In genomic region chr11:120778692-120779490, GRCh38 we compare ENCODE assay signal across 21 cellular contexts.
A peak's percentile ranks its signal among the peaks of the same experiment; 100 is the strongest.
DNase-seq lines count a peak whose midpoint lies in the region; ATAC-seq, FAIRE-seq and TF ChIP-seq lines count a peak whose summit lies in the region.
"Had no signal": no experiment of that assay in that cellular context is flagged by ENCODE, and none has a peak within 500 bp of the region (broad histone marks: within the 10 kb centered on the region; RNA-seq: fewer than 3 reads in every experiment).

No MANE protein-coding gene starts in this region.

- in situ Hi-C loops in GM12878 (cut with MboI) = no loop called here

- H3K79me2 ChIP-seq in GM12878 (ENCODE audit: control insufficient read depth, insufficient read depth, low read length) (no peaks in the 10 kb centered on the region), mesendoderm (ENCODE audit: control insufficient read depth, insufficient read depth, low read length) (no peaks in the 10 kb centered on the region)

- no peaks in the 10 kb centered on the region for H4K20me1 ChIP-seq in GM12878 (ENCODE audit: control insufficient read depth, insufficient read depth)

- peaks cover 2% of the 10 kb centered on the region for H3K27me3 Mint-ChIP-seq in activated T-helper 2 cell treated with anti-CD3 and anti-CD28 coated beads, Interferon-gamma antibody, Interleukin-2, Interleukin-4, amounts not matched to agents 10 μg/mL and 5 μg/mL and 100 μg/mL, durations not matched to agents 14 hours and 24 hours and 36 hours (ENCODE audit: low read depth)

- no peaks in the 10 kb centered on the region for H3K36me3 Mint-ChIP-seq in activated T-helper 2 cell treated with anti-CD3 and anti-CD28 coated beads, Interferon-gamma antibody, Interleukin-2, Interleukin-4, amounts not matched to agents 10 μg/mL and 5 μg/mL and 100 μg/mL, durations not matched to agents 14 hours and 24 hours and 36 hours (ENCODE audit: low read depth)
- H3K36me3 Mint-ChIP-seq: CD4-positive, CD25-positive, alpha-beta regulatory T cell had no signal

- H3K4me3 ChIP-seq in H7 (ENCODE audit: insufficient read depth, low read depth, low read length) = no peak overlapping the region
- no peak overlapping the region for H3K4me3 ChIP-seq in GM12878
- no peak overlapping the region for H3K4me3 ChIP-seq in mesendoderm (ENCODE audit: low read length)
- no peak overlapping the region for H3K4me3 ChIP-seq in body of pancreas
- H3K4me3 ChIP-seq: PC-9, SJSA1 had no signal

- no peaks in the 10 kb centered on the region for H3K79me1 ChIP-seq in mesendoderm (ENCODE audit: low read length)

- intact Hi-C loops in GM12878 (cut with micrococcal nuclease; ENCODE audit: unreplicated experiment) (no loop called here), body of pancreas (cut with DNase I) (no loop called here)
- intact Hi-C loops in activated T-helper 2 cell treated with anti-CD3 and anti-CD28 coated beads, Interferon-gamma antibody, Interleukin-2, Interleukin-4, amounts not matched to agents 10 μg/mL and 5 μg/mL and 100 μg/mL, durations not matched to agents 14 hours and 24 hours and 36 hours (cut with micrococcal nuclease) = no loop called here

- H3K9me3 Mint-ChIP-seq in activated T-helper 2 cell treated with anti-CD3 and anti-CD28 coated beads, Interferon-gamma antibody, Interleukin-2, Interleukin-4, amounts not matched to agents 10 μg/mL and 5 μg/mL and 100 μg/mL, durations not matched to agents 14 hours and 24 hours and 36 hours = no peaks in the 10 kb centered on the region

- no peak overlapping the region for H3K4ac ChIP-seq in mesendoderm (ENCODE audit: low read depth, low read length)

- H4K5ac ChIP-seq in mesendoderm (ENCODE audit: low read length) = no peak overlapping the region

- BruUV-seq in GM12878 (replicated peaks; lab: Mats Ljungman, UMichigan) = no TSS peak

- 63% methylated on average over 10 of the region's 10 CpGs for WGBS in GM12878 (ENCODE audit: insufficient coverage, insufficient replicate concordance, low lambda C conversion rate, missing lambda C conversion rate)
- WGBS in mesendoderm (ENCODE audit: extremely low coverage, insufficient coverage, low lambda C conversion rate) = no CpG with 5 or more reads among the region's 10 CpGs
- 64 to 71% methylated on average over 9 to 10 of the region's 10 CpGs for WGBS in body of pancreas, 2 donors

- H3K9me3 ChIP-seq in GM12878 (replicated peaks; ENCODE audit: control insufficient read depth, insufficient read depth, low read length) (peaks cover 16% of the 10 kb centered on the region; the same call in 2 of the 3 replicates), body of pancreas (no peaks in the 10 kb centered on the region)
- H3K9me3 ChIP-seq: SJSA1 had no signal

- ATAC-seq in GM12878 = peak; percentile 23; the same call in 1 of the 3 replicates
- no peak for ATAC-seq in body of pancreas

- FAIRE-seq in GM12878 (lab: Jason Lieb, UNC) = no peak

- H3K27ac Mint-ChIP-seq in activated T-helper 2 cell treated with anti-CD3 and anti-CD28 coated beads, Interferon-gamma antibody, Interleukin-2, Interleukin-4, amounts not matched to agents 10 μg/mL and 5 μg/mL and 100 μg/mL, durations not matched to agents 14 hours and 24 hours and 36 hours = no peak overlapping the region
- H3K27ac Mint-ChIP-seq: B cell; CD4-positive, CD25-positive, alpha-beta regulatory T cell had no signal

- H2AFZ ChIP-seq in GM12878 (ENCODE audit: control insufficient read depth, low read depth, low read length) = no peak overlapping the region
- H2AFZ ChIP-seq: PC-9 had no signal

- H3K4me1 ChIP-seq in GM12878 (ENCODE audit: control insufficient read depth, insufficient read depth, low read length) = 0 out of 2 replicates have a peak, but pooled peaks cover 4% of the 10 kb centered on the region
- peaks cover 4% of the 10 kb centered on the region for H3K4me1 ChIP-seq in mesendoderm (ENCODE audit: control insufficient read depth, low read depth, low read length)
- H3K4me1 ChIP-seq in body of pancreas = no peaks in the 10 kb centered on the region
- H3K4me1 ChIP-seq: Caco-2 had no signal

- no peak overlapping the region for H2BK15ac ChIP-seq in mesendoderm (replicated peaks; ENCODE audit: low read depth)

- H2BK5ac ChIP-seq in mesendoderm (ENCODE audit: low read length) = no peak overlapping the region

- no peaks in the 10 kb centered on the region for H3K4me1 Mint-ChIP-seq in activated T-helper 2 cell treated with anti-CD3 and anti-CD28 coated beads, Interferon-gamma antibody, Interleukin-2, Interleukin-4, amounts not matched to agents 10 μg/mL and 5 μg/mL and 100 μg/mL, durations not matched to agents 14 hours and 24 hours and 36 hours (ENCODE audit: low read depth)
- H3K4me1 Mint-ChIP-seq: B cell; CD4-positive, CD25-positive, alpha-beta regulatory T cell had no signal

- H3K9ac ChIP-seq in GM12878 (ENCODE audit: control insufficient read depth, insufficient read depth, low read length) = no peak overlapping the region
- no peak overlapping the region for H3K9ac ChIP-seq in mesendoderm (ENCODE audit: low read length)

- peak overlapping the region; percentile 30 for H3K56ac ChIP-seq in mesendoderm (ENCODE audit: low read length)

- TF ChIP-seq RAD21 in GM12878 (IDR thresholded peaks at IDR 0.05; ENCODE audit: insufficient read depth, low read depth, low read length) = no peak

- H3K4me2 ChIP-seq in GM12878 (ENCODE audit: control insufficient read depth, insufficient read depth) (no peak overlapping the region), mesendoderm (ENCODE audit: low read length) (no peak overlapping the region)
- H3K4me2 ChIP-seq: PC-9 had no signal

- TF ChIP-seq EP300 in GM12878 (IDR thresholded peaks at IDR 0.05; ENCODE audit: borderline replicate concordance in 1 of 2, control insufficient read depth in 1 of 2, low read depth in 2 of 2, low read length in 2 of 2) = no peak

- H3K36me3 ChIP-seq in H7 (replicated peaks; ENCODE audit: control insufficient read depth, insufficient read depth, low read length) (no peaks in the 10 kb centered on the region), GM12878 (ENCODE audit: control insufficient read depth in 2 of 2, insufficient read depth in 2 of 2, low read length in 1 of 2) (no peaks in the 10 kb centered on the region; a peak in 2 of 4 replicates), mesendoderm (ENCODE audit: control insufficient read depth, insufficient read depth, low read length) (no peaks in the 10 kb centered on the region), body of pancreas (replicated peaks in 1 of 2; ENCODE audit: insufficient read depth in 1 of 2, low read depth in 2 of 2) (no peaks in the 10 kb centered on the region)
- H3K36me3 ChIP-seq: SJSA1 had no signal

- no peak overlapping the region for H3K4me3 Mint-ChIP-seq in activated T-helper 2 cell treated with anti-CD3 and anti-CD28 coated beads, Interferon-gamma antibody, Interleukin-2, Interleukin-4, amounts not matched to agents 10 μg/mL and 5 μg/mL and 100 μg/mL, durations not matched to agents 14 hours and 24 hours and 36 hours (ENCODE audit: low read depth)
- H3K4me3 Mint-ChIP-seq: B cell; CD4-positive, CD25-positive, alpha-beta regulatory T cell had no signal

- RAD21 ChIA-PET in GM12878 (lab: Charles Lee; ENCODE audit: unreplicated experiment) = no interaction called here

- no peak for TF ChIP-seq POLR2A in GM12878 (IDR thresholded peaks at IDR 0.05; ENCODE audit: low read depth, low read length)
- no peak for TF ChIP-seq POLR2A in body of pancreas (IDR thresholded peaks at IDR 0.05)

- H3K23ac ChIP-seq in mesendoderm (ENCODE audit: low read length) = no peak overlapping the region

- H3K27ac ChIP-seq in GM12878 (ENCODE audit: control insufficient read depth, insufficient read depth) (no peak overlapping the region), mesendoderm (ENCODE audit: low read depth, low read length) (no peak overlapping the region), body of pancreas (no peak overlapping the region)
- H3K27ac ChIP-seq: PC-9 had no signal

- SMC1A ChIA-PET in GM12878 (lab: Charles Lee; ENCODE audit: uncharacterized antibody, unreplicated experiment) = interaction anchor here (0.6 to 1.7 kb wide), 3 partner anchors 23 to 94 kb away, joined by 3 to 5 read pairs (median 3); no protein-coding TSS in a partner anchor

- H4K8ac ChIP-seq in mesendoderm (ENCODE audit: low read depth, low read length) = no peak overlapping the region

- H2AK5ac ChIP-seq in mesendoderm (ENCODE audit: low read length) = no peak overlapping the region

- CTCF ChIA-PET in GM12878 (lab: Yijun Ruan, JAX) = interaction anchor here (1.1 to 1.6 kb wide), 2 partner anchors 9 to 24 kb away, joined by 3 to 4 read pairs; no protein-coding TSS in a partner anchor

- no peak for TF ChIP-seq CTCF in GM12878 (IDR thresholded peaks at IDR 0.05 in 2 of 3, conservative IDR thresholded peaks at IDR 0.05 in 1 of 3; ENCODE audit: control insufficient read depth in 2 of 3, extremely low read depth in 1 of 3, insufficient read depth in 1 of 3, low read depth in 3 of 3, low read length in 3 of 3)
- TF ChIP-seq CTCF in body of pancreas (IDR thresholded peaks at IDR 0.05) = no peak

- POLR2A ChIA-PET in GM12878 (lab: Charles Lee) = no interaction called here

- no peak overlapping the region for H2BK120ac ChIP-seq in mesendoderm (ENCODE audit: low read depth, low read length)

- no peak overlapping the region for H3K18ac ChIP-seq in mesendoderm (ENCODE audit: low read length)

- DNase-seq in DMS79 treated with DMSO at 0.1 percent for 48 hours (lab: John Stamatoyannopoulos, UW) = peak; percentile 49
- DNase-seq in H7 = peak; percentile 43
- DNase-seq in GM12878 (ENCODE audit: low read depth, low spot score) = no peak
- peak; percentile 76 for DNase-seq in mesendoderm
- DNase-seq in activated T-helper 2 cell treated with anti-CD3 and anti-CD28 coated beads, Interferon-gamma antibody, Interleukin-2, Interleukin-4, amounts not matched to agents 10 μg/mL and 5 μg/mL and 100 μg/mL, durations not matched to agents 14 hours and 24 hours and 36 hours (ENCODE audit: low spot score) = no peak
- DNase-seq in body of pancreas = no peak
- DNase-seq in NCI-H510A (lab: John Stamatoyannopoulos, UW) = no peak
- no peak for DNase-seq in stimulated activated CD4-positive, alpha-beta T cell treated with anti-CD3 and anti-CD28 coated beads, Interleukin-4, amount 100 ng/mL, for 1 hour
- DNase-seq: CD4-positive, CD25-positive, alpha-beta regulatory T cell; DMS153; HCEC 1CT; KG1; NCI-H1048; NCI-H1694 treated with DMSO at 0.1 percent for 48 hours; NCI-H2171; NCI-H446 treated with DMSO at 0.1 percent for 48 hours; NCI-H748 treated with DMSO at 0.1 percent for 48 hours; PC-9 had no signal

- H3K27me3 ChIP-seq in H7 (ENCODE audit: control insufficient read depth, insufficient read depth, low read length) = no peaks in the 10 kb centered on the region
- no peaks in the 10 kb centered on the region; a peak in 1 of 4 replicates for H3K27me3 ChIP-seq in GM12878 (replicated peaks in 1 of 2; ENCODE audit: control insufficient read depth in 2 of 2, insufficient read depth in 2 of 2, low read length in 1 of 2)
- H3K27me3 ChIP-seq in mesendoderm (ENCODE audit: insufficient read depth, low read length, poor library complexity) = no peaks in the 10 kb centered on the region
- H3K27me3 ChIP-seq in body of pancreas = no peaks in the 10 kb centered on the region
- H3K27me3 ChIP-seq: SJSA1 had no signal

TF ChIP-seq in GM12878, 131 proteins besides CTCF, POLR2A, EP300 and RAD21 (continues in another document):
- TF ChIP-seq IKZF2 (IDR thresholded peaks at IDR 0.05) (no peak), RCOR1 (conservative IDR thresholded peaks at IDR 0.05; ENCODE audit: low read depth, low read length) (no peak), SP1 (IDR thresholded peaks at IDR 0.05; ENCODE audit: low read depth, low read length) (no peak)

Comparison
In these comparisons a context has a peak if more than half of its experiments do, and no peak if none do; other contexts are left out.
1. DNase-seq: peak in DMS79 treated with DMSO at 0.1 percent for 48 hours (single experiment), H7 (single experiment) and mesendoderm (single experiment); none in GM12878 (single experiment), activated T-helper 2 cell treated with anti-CD3 and anti-CD28 coated beads, Interferon-gamma antibody, Interleukin-2, Interleukin-4, amounts not matched to agents 10 μg/mL and 5 μg/mL and 100 μg/mL, durations not matched to agents 14 hours and 24 hours and 36 hours (single experiment), body of pancreas (0 of 4), NCI-H510A (single experiment) and stimulated activated CD4-positive, alpha-beta T cell treated with anti-CD3 and anti-CD28 coated beads, Interleukin-4, amount 100 ng/mL, for 1 hour (single experiment).